ENCODE assay signal across 8 cellular contexts in the genomic region with DNA sequence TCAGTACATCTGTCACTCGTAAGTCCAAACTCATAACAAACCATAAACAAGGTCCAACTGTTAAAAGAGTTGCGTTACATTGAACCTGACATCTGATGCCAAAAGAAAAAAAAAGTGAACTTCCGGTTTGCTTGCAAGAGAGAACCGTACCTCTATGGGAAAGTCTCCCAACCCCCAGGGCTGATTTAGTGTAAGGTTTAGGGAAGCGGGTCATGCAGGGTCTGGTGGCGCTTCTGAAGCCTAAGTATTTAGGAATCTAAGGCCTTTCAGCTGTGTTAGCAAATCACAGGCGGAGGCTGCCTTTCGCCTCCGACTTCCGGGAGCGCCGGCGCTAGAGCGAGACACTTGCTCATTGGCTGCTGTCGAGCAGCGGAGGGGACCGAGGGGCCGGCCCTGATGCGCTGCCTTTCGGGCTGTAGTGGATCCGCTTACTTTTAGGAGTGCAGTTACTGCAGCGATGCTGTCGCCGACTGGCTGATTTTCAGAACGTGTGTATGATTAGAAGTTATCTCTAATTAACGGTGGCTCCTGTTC. TPM values are rescaled to one million over a fixed set of nuclear protein-coding genes. Genes with fewer than 3 reads are reported as not detected.
DNase-seq lines count a peak whose midpoint lies in the region; ATAC-seq and TF ChIP-seq lines count a peak whose summit lies in the region.

No MANE protein-coding gene starts in this region.

- no peaks in the 10 kb centered on the region for H3F3A ChIP-seq in Loucy (ENCODE audit: low read depth)

- H3K36me3 ChIP-seq in H7 (replicated peaks; ENCODE audit: control insufficient read depth, insufficient read depth, low read length) (no peaks in the 10 kb centered on the region), Loucy (ENCODE audit: insufficient read depth, low read length) (no peaks in the 10 kb centered on the region)

- H3K9me3 ChIP-seq in Loucy (ENCODE audit: insufficient read depth, low read depth, low read length): peaks cover 5% of the 10 kb centered on the region; the same call in 1 of the 2 replicates

- H3K27me3 ChIP-seq in H7 (ENCODE audit: control insufficient read depth, insufficient read depth, low read length): no peaks in the 10 kb centered on the region
- H3K27me3 ChIP-seq in Loucy (ENCODE audit: insufficient read depth, low read length, poor library complexity, severe bottlenecking): peaks cover 52% of the 10 kb centered on the region

- H3K4me3 Mint-ChIP-seq in nephron progenitor cell: peak overlapping the region; percentile 85

- no peaks in the 10 kb centered on the region for H4K20me1 ChIP-seq in Loucy (ENCODE audit: insufficient read depth, low read length, poor library complexity, severe bottlenecking)

- peaks cover 19% of the 10 kb centered on the region for H3K4me1 Mint-ChIP-seq in nephron progenitor cell

- peaks cover 18% of the 10 kb centered on the region for H3K27me3 Mint-ChIP-seq in nephron progenitor cell (ENCODE audit: low read depth, poor library complexity)

- TF ChIP-seq CTCF in Loucy (conservative IDR thresholded peaks at IDR 0.05; ENCODE audit: low read length) (no peak), nephron progenitor cell (IDR thresholded peaks at IDR 0.05) (no peak)

- peak; percentile 100 for ATAC-seq in stimulated activated naive CD8-positive, alpha-beta T cell treated with anti-CD3 and anti-CD28 coated beads, Interleukin-15, Interleukin-2, amounts not matched to agents 100 U/mL and 50 U/mL, for 24 hours

- peaks cover 6% of the 10 kb centered on the region for H3K36me3 Mint-ChIP-seq in nephron progenitor cell (ENCODE audit: low read depth)

- H3K9me3 Mint-ChIP-seq in nephron progenitor cell: peaks cover 12% of the 10 kb centered on the region

- H2AFZ ChIP-seq in Loucy (ENCODE audit: low read length): peak overlapping the region; percentile 93

- peak overlapping the region; percentile 47 for H3K9ac ChIP-seq in Loucy (ENCODE audit: low read depth, low read length, poor library complexity, severe bottlenecking)

- no peaks in the 10 kb centered on the region for H3K9me2 ChIP-seq in Loucy (replicated peaks; ENCODE audit: low read depth, low read length)

- H3K4me2 ChIP-seq in Loucy (ENCODE audit: low read depth, low read length, poor library complexity, severe bottlenecking): peak overlapping the region; percentile 93

- DNase-seq in ELR (ENCODE audit: low read depth) (peak; percentile 89), H7 (peak; percentile 91), SHP77 (lab: John Stamatoyannopoulos, UW) (peak; percentile 94 to 96), fibroblast of the conjunctiva (ENCODE audit: low read depth) (peak; percentile 71), nephron progenitor cell (peak; percentile 88)
- peak; percentile 94 for DNase-seq in activated effector memory CD4-positive, alpha-beta T cell treated with anti-CD3 and anti-CD28 coated beads, Interleukin-2, amount 50 U/mL, for 16 hours
- peak; percentile 87 for DNase-seq in stimulated activated naive CD8-positive, alpha-beta T cell treated with anti-CD3 and anti-CD28 coated beads, Interleukin-15, Interleukin-2, amounts not matched to agents 100 U/mL and 50 U/mL, for 24 hours

- H3K4me3 ChIP-seq in H7 (ENCODE audit: insufficient read depth, low read depth, low read length) (peak overlapping the region; percentile 38), Loucy (ENCODE audit: low read length, poor library complexity, severe bottlenecking) (peak overlapping the region; percentile 76)

- peak overlapping the region; percentile 99 for H3K27ac Mint-ChIP-seq in nephron progenitor cell

- peaks cover 14% of the 10 kb centered on the region for H3K4me1 ChIP-seq in Loucy (ENCODE audit: insufficient read depth, low read length, poor library complexity, severe bottlenecking)

- H3K79me2 ChIP-seq in Loucy (ENCODE audit: insufficient read depth, low read length): no peaks in the 10 kb centered on the region

RNA-seq across cellular contexts. Expression of a gene that starts 12.0 kb away (rescaled TPM):
- 72.2 and 87.0 TPM in 2 replicates for total RNA-seq in H7 (2014; rRNA removed; shearing (Covaris generic))

RNA-seq across cellular contexts. Expression of a gene that starts 55.9 kb away (rescaled TPM):
- 52.3 and 55.3 TPM in 2 replicates for total RNA-seq in H7 (2014; rRNA removed; shearing (Covaris generic))

Comparison
In these comparisons a context has a peak if more than half of its experiments do, and no peak if none do; other contexts are left out.
1. Peak in every context shown above with its lines: DNase-seq, ATAC-seq and H3K4me3 ChIP-seq.